In the genomic region with DNA sequence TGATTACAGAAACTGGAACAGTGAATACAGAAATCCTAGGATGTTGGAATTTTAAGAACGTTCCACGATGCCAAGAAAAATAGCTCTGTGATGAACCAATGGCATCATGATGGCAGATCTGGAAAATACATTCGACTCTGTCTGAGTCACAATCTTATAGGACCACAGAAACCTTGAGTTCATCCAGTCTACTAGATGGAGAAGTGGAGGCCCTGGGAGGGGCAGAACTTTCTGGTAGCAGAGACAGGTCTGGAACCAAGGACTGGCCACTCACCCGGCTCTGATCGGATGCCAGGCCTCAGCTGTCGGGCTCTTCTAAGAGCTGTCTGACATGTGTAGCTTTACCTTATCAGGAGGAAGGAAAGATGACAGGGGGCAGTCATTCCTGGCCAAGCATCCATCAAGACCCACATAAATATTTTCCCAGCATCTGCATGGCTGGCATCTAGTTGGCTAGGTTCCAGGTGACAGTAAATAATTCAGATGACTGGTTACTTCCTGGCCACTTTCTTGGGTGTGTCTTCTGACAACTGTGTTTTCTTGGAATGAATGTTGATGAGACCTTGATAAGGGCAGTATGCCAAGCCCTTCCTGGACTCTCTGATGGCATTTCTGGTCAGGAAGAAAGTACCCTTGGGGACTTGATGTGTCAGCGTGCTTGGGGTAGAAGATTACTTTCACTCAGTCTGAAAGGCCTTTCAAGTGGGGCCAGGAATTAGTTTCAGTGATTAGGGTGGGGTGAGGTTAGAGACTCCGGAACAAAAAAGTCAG, we compare ENCODE assay signal across 18 cellular contexts.
DNase-seq lines count a peak whose midpoint lies in the region; TF ChIP-seq lines count a peak whose summit lies in the region.
"Had no signal": no experiment of that assay in that cellular context is flagged by ENCODE, and none has a peak within 500 bp of the region (broad histone marks: within the 10 kb centered on the region; RNA-seq: fewer than 3 reads in every experiment).

No MANE protein-coding gene starts in this region.

- H3K9me2 ChIP-seq in GM23248 (ENCODE audit: insufficient read depth) = no peaks in the 10 kb centered on the region

- 58 to 61% methylated on average over 8 of the region's 8 CpGs for WGBS in GM23248 (ENCODE audit: low coverage in 1 of 2, low lambda C conversion rate in 2 of 2, missing lambda C conversion rate in 2 of 2), 2 experiments
- WGBS in adrenal gland, 4 donors = 27 to 43% (median 40%) methylated on average over 8 of the region's 8 CpGs

- H3K9ac ChIP-seq in GM23248 = no peak overlapping the region
- H3K9ac ChIP-seq: KMS-11 had no signal

- no peak for TF ChIP-seq POLR2A in adrenal gland (IDR thresholded peaks at IDR 0.05)

- no peaks in the 10 kb centered on the region; the same call in 1 of the 2 replicates for H3K27me3 ChIP-seq in GM23248 (replicated peaks; ENCODE audit: insufficient read depth)
- H3K27me3 ChIP-seq in adrenal gland = no peaks in the 10 kb centered on the region
- H3K27me3 ChIP-seq: testis had no signal

- TF ChIP-seq CTCF in adrenal gland (IDR thresholded peaks at IDR 0.05) = no peak

- H3F3A ChIP-seq in GM23248 (ENCODE audit: insufficient read depth) = no peaks in the 10 kb centered on the region

- H3K4me3 ChIP-seq in GM23248 = no peak overlapping the region
- no peak overlapping the region for H3K4me3 ChIP-seq in adrenal gland
- H3K4me3 ChIP-seq: dorsolateral prefrontal cortex, esophagus squamous epithelium, skin epidermis, testis had no signal

- in situ Hi-C loops in GM23248 (cut with MboI) = no loop called here

- H3K9me3 ChIP-seq in GM23248 (ENCODE audit: low read depth) = no peaks in the 10 kb centered on the region
- no peaks in the 10 kb centered on the region for H3K9me3 ChIP-seq in adrenal gland (replicated peaks in 1 of 3)
- H3K9me3 ChIP-seq: esophagus squamous epithelium, testis had no signal

- no peak overlapping the region for H3K27ac ChIP-seq in GM23248
- H3K27ac ChIP-seq in adrenal gland = peak overlapping the region in 2 of 5 donors; percentile 17 to 82
- H3K27ac ChIP-seq: dorsolateral prefrontal cortex, KMS-11, testis had no signal

- H3K4me1 ChIP-seq in GM23248 (ENCODE audit: insufficient read depth) (no peaks in the 10 kb centered on the region), adrenal gland (replicated peaks in 1 of 2) (peaks cover 0 to 30% of the 10 kb centered on the region in 2 donors)
- H3K4me1 ChIP-seq: esophagus squamous epithelium, testis had no signal

- H3K36me3 ChIP-seq in GM23248 (ENCODE audit: low read depth) (no peaks in the 10 kb centered on the region), adrenal gland (replicated peaks in 1 of 2) (no peaks in the 10 kb centered on the region)
- H3K36me3 ChIP-seq: esophagus squamous epithelium had no signal

- intact Hi-C loops in adrenal gland (cut with DNase I) = no loop called here

- H4K20me1 ChIP-seq in GM23248 (ENCODE audit: insufficient read depth) = no peaks in the 10 kb centered on the region

- DNase-seq in GM23248 (peak; percentile 44), adrenal gland (peak in 6 of 7 donors; percentile 18 to 86 (median 59)), kidney glomerular epithelial cell (lab: John Stamatoyannopoulos, UW) (peak; percentile 63), superior temporal gyrus (ENCODE audit: extremely low spot score) (peak; percentile 26), NCI-H345 (lab: John Stamatoyannopoulos, UW) (no peak), DMS53 treated with DMSO at 0.1 percent for 48 hours (lab: John Stamatoyannopoulos, UW; ENCODE audit: unreplicated experiment) (no peak), HuH-7 (ENCODE audit: low spot score) (no peak)
- DNase-seq in activated CD4-positive, alpha-beta T cell treated with anti-CD3 and anti-CD28 coated beads for 48 hours = no peak
- DNase-seq: activated naive CD4-positive, alpha-beta T cell treated with Interleukin-2 at 50 U/mL for 16 hours; dorsolateral prefrontal cortex; esophagus squamous epithelium; left cardiac atrium; NCI-H1417; stimulated activated CD4-positive, alpha-beta T cell treated with anti-CD3 and anti-CD28 coated beads, Interleukin-4, amount 100 ng/mL, for 4 hours; T-helper 17 cell; testis had no signal

- no peak overlapping the region for H3K4me2 ChIP-seq in GM23248 (ENCODE audit: unreplicated experiment)
- H3K4me2 ChIP-seq: KMS-11 had no signal

- no peak overlapping the region for H2AFZ ChIP-seq in GM23248

- H3K79me2 ChIP-seq in GM23248 (ENCODE audit: insufficient read depth) = no peaks in the 10 kb centered on the region

Comparison
In these comparisons a context has a peak if more than half of its experiments do, and no peak if none do; other contexts are left out.
1. DNase-seq: peak in GM23248 (single experiment), adrenal gland (6 of 7), kidney glomerular epithelial cell (single experiment) and superior temporal gyrus (single experiment); none in NCI-H345 (single experiment), activated CD4-positive, alpha-beta T cell treated with anti-CD3 and anti-CD28 coated beads for 48 hours (single experiment), DMS53 treated with DMSO at 0.1 percent for 48 hours (single experiment) and HuH-7 (single experiment).